Comparison of ENCODE assay signal across 23 cellular contexts in genomic region chr4:141891260-141892120, GRCh38.
"Had no signal": no experiment of that assay in that cellular context is flagged by ENCODE, and none has a peak within 500 bp of the region (broad histone marks: within the 10 kb centered on the region; RNA-seq: fewer than 3 reads in every experiment).

No MANE protein-coding gene starts in this region.

- H3K27me3 Mint-ChIP-seq: naive thymus-derived CD8-positive, alpha-beta T cell; progenitor cell of endocrine pancreas; stimulated activated naive CD8-positive, alpha-beta T cell treated with anti-CD3 and anti-CD28 coated beads, Interleukin-15, amount 100 ng/mL, for 72 hours had no signal

- ATAC-seq: left cardiac atrium; left lung; naive thymus-derived CD8-positive, alpha-beta T cell; sciatic nerve; stimulated activated naive CD8-positive, alpha-beta T cell treated with anti-CD3 and anti-CD28 coated beads, Interleukin-15, amount 100 ng/mL, for 72 hours; upper lobe of right lung had no signal

- H3K36me3 ChIP-seq: left lung, neutrophil, right atrium auricular region, suprapubic skin, transverse colon, upper lobe of right lung, uterus had no signal

- H3K9me3 Mint-ChIP-seq: naive thymus-derived CD8-positive, alpha-beta T cell; stimulated activated naive CD8-positive, alpha-beta T cell treated with anti-CD3 and anti-CD28 coated beads, Interleukin-15, amount 100 ng/mL, for 72 hours had no signal

- H3K27me3 ChIP-seq: hepatocyte, left lung, neutrophil, right atrium auricular region, suprapubic skin, transverse colon, upper lobe of right lung, uterus had no signal

- DNase-seq: dermis blood vessel endothelial cell; effector memory CD4-positive, alpha-beta T cell; left cardiac atrium; left lung; naive thymus-derived CD8-positive, alpha-beta T cell; stimulated activated CD4-positive, alpha-beta T cell treated with anti-CD3 and anti-CD28 coated beads, Interleukin-12 subunit alpha, Interleukin-12 subunit beta, amount 100 ng/mL, for 4 hours; stimulated activated CD4-positive, alpha-beta T cell treated with anti-CD3 and anti-CD28 coated beads, Interleukin-1b, Interleukin-23, amount 100 ng/mL, for 48 hours; stimulated activated CD4-positive, alpha-beta T cell treated with anti-CD3 and anti-CD28 coated beads, Interleukin-4, amount 100 ng/mL, for 1 hour; stimulated activated CD8-positive, alpha-beta memory T cell treated with anti-CD3 and anti-CD28 coated beads, Interleukin-4, amount 100 ng/mL, for 48 hours; stimulated activated naive CD4-positive, alpha-beta T cell; stimulated activated naive CD8-positive, alpha-beta T cell treated with anti-CD3 and anti-CD28 coated beads, Interleukin-15, amount 100 ng/mL, for 72 hours; transverse colon; upper lobe of right lung; uterus had no signal

- H3K4me3 Mint-ChIP-seq: naive thymus-derived CD8-positive, alpha-beta T cell; stimulated activated naive CD8-positive, alpha-beta T cell treated with anti-CD3 and anti-CD28 coated beads, Interleukin-15, amount 100 ng/mL, for 72 hours had no signal

- H3K4me1 ChIP-seq: left lung, parathyroid adenoma, right atrium auricular region, suprapubic skin, transverse colon, upper lobe of right lung, uterus had no signal

- H3K9me3 ChIP-seq: left lung, neutrophil, right atrium auricular region, suprapubic skin, transverse colon, upper lobe of right lung, uterus had no signal

- H3K79me2 ChIP-seq: hepatocyte, parathyroid adenoma had no signal

- H3K4me2 ChIP-seq: hepatocyte, smooth muscle cell had no signal

- H3K9ac ChIP-seq: parathyroid adenoma had no signal

- H3K4me1 Mint-ChIP-seq: naive thymus-derived CD8-positive, alpha-beta T cell; stimulated activated naive CD8-positive, alpha-beta T cell treated with anti-CD3 and anti-CD28 coated beads, Interleukin-15, amount 100 ng/mL, for 72 hours had no signal

- H3K36me3 Mint-ChIP-seq: naive thymus-derived CD8-positive, alpha-beta T cell had no signal

- H3K4me3 ChIP-seq: coronary artery, hepatocyte, left lung, right atrium auricular region, smooth muscle cell, suprapubic skin, transverse colon, upper lobe of right lung, uterus had no signal

- H3K27ac ChIP-seq: coronary artery, hepatocyte, left lung, neutrophil, parathyroid adenoma, right atrium auricular region, suprapubic skin, transverse colon, upper lobe of right lung, uterus had no signal

- H3K27ac Mint-ChIP-seq: naive thymus-derived CD8-positive, alpha-beta T cell; progenitor cell of endocrine pancreas; stimulated activated naive CD8-positive, alpha-beta T cell treated with anti-CD3 and anti-CD28 coated beads, Interleukin-15, amount 100 ng/mL, for 72 hours had no signal
